ENCODE assay signal across 22 cellular contexts in genomic region chr10:125639846-125640245, GRCh38.
"Had no signal": no experiment of that assay in that cellular context is flagged by ENCODE, and none has a peak within 500 bp of the region (broad histone marks: within the 10 kb centered on the region; RNA-seq: fewer than 3 reads in every experiment).

No MANE protein-coding gene starts in this region.

- H3K4me3 ChIP-seq: body of pancreas, gastroesophageal sphincter, pancreas, skin epidermis, tibial artery had no signal

- ATAC-seq: activated CD8-positive, alpha-beta memory T cell treated with anti-CD3 and anti-CD28 coated beads, Interleukin-2, amount 10 ng/mL, durations not matched to agents 7 days and 5 days; activated CD8-positive, alpha-beta T cell treated with anti-CD3 and anti-CD28 coated beads for 36 hours; activated naive CD8-positive, alpha-beta T cell treated with anti-CD3 and anti-CD28 coated beads, Interleukin-2, amount 50 U/mL, for 24 hours; body of pancreas; gastroesophageal sphincter; left colon; pancreas; right cardiac atrium; stimulated activated naive CD8-positive, alpha-beta T cell treated with anti-CD3 and anti-CD28 coated beads, Interleukin-15, amount 100 ng/mL, for 72 hours; T-helper 17 cell had no signal

- H3K27me3 ChIP-seq: body of pancreas, pancreas had no signal

- H3K36me3 ChIP-seq: gastroesophageal sphincter, pancreas, tibial artery had no signal

- DNase-seq: activated B cell treated with CpG ODN at 0.5 μM for 24 hours; activated CD4-positive, alpha-beta T cell treated with anti-CD3 and anti-CD28 coated beads, Interleukin-2, amount 10 ng/mL, durations not matched to agents 7 days and 5 days; activated CD8-positive, alpha-beta memory T cell treated with anti-CD3 and anti-CD28 coated beads, Interleukin-2, amount 10 ng/mL, durations not matched to agents 7 days and 5 days; activated CD8-positive, alpha-beta T cell treated with anti-CD3 and anti-CD28 coated beads for 36 hours; activated effector memory CD4-positive, alpha-beta T cell treated with anti-CD3 and anti-CD28 coated beads, Interleukin-2, amount 50 U/mL, for 16 hours; activated naive CD4-positive, alpha-beta T cell treated with anti-CD3 and anti-CD28 coated beads, Interleukin-2, amount 10 ng/mL, durations not matched to agents 7 days and 5 days; activated naive CD8-positive, alpha-beta T cell treated with anti-CD3 and anti-CD28 coated beads, Interleukin-2, amount 50 U/mL, for 24 hours; activated T-cell treated with anti-CD3 and anti-CD28 coated beads for 4 hours; anterior cingulate cortex; body of pancreas; effector CD8-positive, alpha-beta T cell; head of caudate nucleus; left colon; nephron progenitor cell; pancreas; right cardiac atrium; stimulated activated CD4-positive, alpha-beta T cell treated with anti-CD3 and anti-CD28 coated beads, Interleukin-1b, Interleukin-23, amount 100 ng/mL, for 48 hours; stimulated activated naive CD8-positive, alpha-beta T cell treated with anti-CD3 and anti-CD28 coated beads, Interleukin-15, amount 100 ng/mL, for 72 hours; T-helper 17 cell; tibial artery had no signal

- H3K27ac ChIP-seq: body of pancreas, gastroesophageal sphincter, pancreas, skin epidermis, tibial artery had no signal
